19 cellular contexts compared by ENCODE assay signal in genomic region chr7:22670422-22670815, GRCh38. TPM values are rescaled to one million over a fixed set of nuclear protein-coding genes. Genes with fewer than 3 reads are reported as not detected.
A peak's percentile ranks its signal among the peaks of the same experiment; 100 is the strongest.
DNase-seq lines count a peak whose midpoint lies in the region; ATAC-seq, FAIRE-seq and TF ChIP-seq lines count a peak whose summit lies in the region.
"Had no signal": no experiment of that assay in that cellular context is flagged by ENCODE, and none has a peak within 500 bp of the region (broad histone marks: within the 10 kb centered on the region; RNA-seq: fewer than 3 reads in every experiment).

No MANE protein-coding gene starts in this region.

- peak overlapping the region; percentile 99 for H2BK20ac ChIP-seq in IMR-90 (ENCODE audit: low read depth, low read length)

- no peak for FAIRE-seq in K562 (lab: Jason Lieb, UNC)
- FAIRE-seq: A204.1, D721Med had no signal

- peak overlapping the region; percentile 94 for H4K5ac ChIP-seq in IMR-90 (ENCODE audit: low read depth, low read length)

- POLR2A ChIA-PET in IMR-90 (lab: Charles Lee; ENCODE audit: unreplicated experiment) (interaction anchor here (1.1 kb wide), 1 partner anchor 31 kb away, joined by 6 read pairs; no protein-coding TSS in a partner anchor), K562 (lab: Yijun Ruan, JAX) (interaction anchor here (1.8 to 3.0 kb wide), 2 partner anchors 11 to 26 kb away, joined by 3 to 7 read pairs; no protein-coding TSS in a partner anchor)

- H3K4me3 ChIP-seq in AG10803 (ENCODE audit: low read length), result no peak overlapping the region
- no peak overlapping the region for H3K4me3 ChIP-seq in IMR-90 (ENCODE audit: insufficient read depth, low read depth, low read length)
- no peak overlapping the region for H3K4me3 ChIP-seq in K562
- H3K4me3 ChIP-seq in osteoblast (ENCODE audit: insufficient read depth, low read length), result no peak overlapping the region
- H3K4me3 ChIP-seq: HAP-1 had no signal

- no peak for TF ChIP-seq RAD21 in IMR-90 (IDR thresholded peaks at IDR 0.05; ENCODE audit: low read length)
- TF ChIP-seq RAD21 in K562 (CRISPR knock-in tag; conservative IDR thresholded peaks at IDR 0.05 in 1 of 2, IDR thresholded peaks at IDR 0.05 in 1 of 2), result no peak

- peak overlapping the region; percentile 99 for H3K18ac ChIP-seq in IMR-90 (ENCODE audit: low read depth, low read length)

- H3K23ac ChIP-seq in IMR-90 (ENCODE audit: low read depth, low read length), result peak overlapping the region; percentile 94

- peak overlapping the region; percentile 92 for H2AK5ac ChIP-seq in IMR-90 (ENCODE audit: low read depth, low read length)

- H3K9ac ChIP-seq in IMR-90 (ENCODE audit: low read depth, low read length), result no peak overlapping the region
- no peak overlapping the region for H3K9ac ChIP-seq in K562 (ENCODE audit: insufficient read depth in 1 of 2, low read depth in 2 of 2, low read length in 2 of 2)

- H3K36me3 ChIP-seq in IMR-90 (ENCODE audit: control insufficient read depth, insufficient read depth, low read length) (no peaks in the 10 kb centered on the region), K562 (ENCODE audit: control insufficient read depth, insufficient read depth, low read length) (peaks cover 5% of the 10 kb centered on the region; the same call in 1 of the 3 replicates), osteoblast (ENCODE audit: insufficient read depth, low read length) (no peaks in the 10 kb centered on the region)
- H3K36me3 ChIP-seq: BE2C, HAP-1 had no signal

- no peak overlapping the region for H2AK9ac ChIP-seq in IMR-90 (replicated peaks; ENCODE audit: low read depth, low read length, poor library complexity)

- H3K4ac ChIP-seq in IMR-90 (ENCODE audit: low read depth, low read length), result peak overlapping the region; percentile 95

- no CpG with 5 or more reads among the region's 1 CpG for WGBS in IMR-90 (ENCODE audit: extremely low coverage in 2 of 2, insufficient read length in 1 of 2), 2 experiments
- 50% methylated on average over 1 of the region's 1 CpG for WGBS in K562 (ENCODE audit: insufficient coverage, low coverage, missing lambda C conversion rate)

- peak overlapping the region; percentile 68 for H2BK5ac ChIP-seq in IMR-90 (ENCODE audit: low read depth, low read length, poor library complexity, severe bottlenecking)

- H3K27ac ChIP-seq in IMR-90 (ENCODE audit: insufficient read depth, low read length), result peak overlapping the region; percentile 72
- no peak overlapping the region for H3K27ac ChIP-seq in K562 (ENCODE audit: extremely low read depth, low read depth, low read length)
- H3K27ac ChIP-seq in osteoblast (ENCODE audit: low read depth, low read length), result peak overlapping the region; percentile 4

- CTCF ChIA-PET in IMR-90 (lab: Yijun Ruan, JAX) (interaction anchor here (0.6 to 3.6 kb wide), 2 partner anchors 56 to 65 kb away, joined by 5 to 18 read pairs; partner anchors contain the start of gene IL6), K562 (lab: Yijun Ruan, JAX; ENCODE audit: low intra/inter-chr PET ratio) (no interaction called here)

- H2AFZ ChIP-seq in IMR-90 (replicated peaks; ENCODE audit: low read length, poor library complexity) (no peak overlapping the region), K562 (ENCODE audit: low read depth, low read length) (no peak overlapping the region), osteoblast (ENCODE audit: low read length) (peak overlapping the region; percentile 29)

- peak overlapping the region; percentile 29 to 83; a peak in 2 of 4 replicates for H4K8ac ChIP-seq in IMR-90 (ENCODE audit: low read depth in 2 of 2, low read length in 2 of 2)

- no peak for TF ChIP-seq POLR2A in IMR-90 (IDR thresholded peaks at IDR 0.05; ENCODE audit: low read depth, low read length)
- TF ChIP-seq POLR2A in K562 (conservative IDR thresholded peaks at IDR 0.05), result no peak

- dilution Hi-C loops in IMR-90 (cut with HindIII; ENCODE audit: low sequenced_read_pairs, unreplicated experiment), result no loop called here

- H3K4me2 ChIP-seq in IMR-90 (ENCODE audit: low read depth, low read length), result no peak overlapping the region
- no peak overlapping the region for H3K4me2 ChIP-seq in K562 (ENCODE audit: insufficient read depth, low read length)
- no peak overlapping the region for H3K4me2 ChIP-seq in osteoblast (ENCODE audit: insufficient read depth, low read length)

- in situ Hi-C loops in IMR-90 (cut with MboI; ENCODE audit: low sequenced_read_pairs), result no loop called here
- in situ Hi-C loops in K562 (cut with MboI), result no loop called here

- intact Hi-C loops in IMR-90 (cut with micrococcal nuclease), result loop anchor here (2.0 to 5.0 kb wide), 2 partner anchors 56 to 387 kb away; partner anchors contain the start of gene IL6
- intact Hi-C loops in K562 (cut with micrococcal nuclease), result no loop called here

- peak overlapping the region; percentile 87; the same call in 2 of the 3 replicates for H2BK15ac ChIP-seq in IMR-90 (ENCODE audit: low read depth, low read length)

- H3K14ac ChIP-seq in IMR-90 (replicated peaks; ENCODE audit: low read depth, low read length), result peak overlapping the region; percentile 97

- peaks cover 28% of the 10 kb centered on the region for H3K9me1 ChIP-seq in IMR-90 (ENCODE audit: insufficient read depth, low read length)
- no peaks in the 10 kb centered on the region for H3K9me1 ChIP-seq in K562 (ENCODE audit: control insufficient read depth, insufficient read depth, low read length)

- peak overlapping the region; percentile 88 for H4K91ac ChIP-seq in IMR-90 (ENCODE audit: insufficient read depth, low read depth, low read length)

- H3K9me3 ChIP-seq in IMR-90 (ENCODE audit: control insufficient read depth, insufficient read depth, low read length), result no peaks in the 10 kb centered on the region
- H3K9me3 ChIP-seq in K562 (replicated peaks; ENCODE audit: control insufficient read depth, insufficient read depth, low read depth, low read length), result no peaks in the 10 kb centered on the region
- H3K9me3 ChIP-seq in osteoblast (ENCODE audit: low read depth, low read length), result no peaks in the 10 kb centered on the region
- H3K9me3 ChIP-seq: BE2C, HAP-1 had no signal

- peaks cover 76% of the 10 kb centered on the region for H3K79me2 ChIP-seq in K562 (ENCODE audit: control insufficient read depth, insufficient read depth, low read length)
- no peaks in the 10 kb centered on the region for H3K79me2 ChIP-seq in osteoblast (ENCODE audit: insufficient read depth, low read length)

- no peak for TF ChIP-seq CTCF in AG10803 (conservative IDR thresholded peaks at IDR 0.05; ENCODE audit: low read length)
- TF ChIP-seq CTCF in IMR-90 (conservative IDR thresholded peaks at IDR 0.05; ENCODE audit: low read depth, low read length), result no peak
- no peak for TF ChIP-seq CTCF in K562 (IDR thresholded peaks at IDR 0.05 in 2 of 3, conservative IDR thresholded peaks at IDR 0.05 in 1 of 3; ENCODE audit: insufficient read depth in 2 of 3, low read depth in 1 of 3, low read length in 3 of 3)
- no peak for TF ChIP-seq CTCF in osteoblast (IDR thresholded peaks at IDR 0.05; ENCODE audit: extremely low read depth, low read depth, low read length)

- H3K79me1 ChIP-seq in IMR-90 (ENCODE audit: low read depth in 1 of 2, low read length in 2 of 2), result no peaks in the 10 kb centered on the region; a peak in 1 of 4 replicates

- H3K4me1 ChIP-seq in IMR-90 (ENCODE audit: control insufficient read depth, insufficient read depth, low read length) (peaks cover 31% of the 10 kb centered on the region), K562 (replicated peaks in 1 of 2; ENCODE audit: control insufficient read depth in 2 of 2, insufficient read depth in 2 of 2, low read length in 2 of 2) (peaks cover 10 to 84% of the 10 kb centered on the region in 2 experiments), osteoblast (ENCODE audit: insufficient read depth, low read length) (peaks cover 50% of the 10 kb centered on the region)
- H3K4me1 ChIP-seq: BE2C had no signal

- TF ChIP-seq EP300 in K562 (IDR thresholded peaks at IDR 0.05; ENCODE audit: low read length), result no peak

- H3K27me3 ChIP-seq in IMR-90 (ENCODE audit: control insufficient read depth, insufficient read depth, low read length) (no peaks in the 10 kb centered on the region), K562 (ENCODE audit: control insufficient read depth in 2 of 2, insufficient read depth in 2 of 2, low read length in 2 of 2) (no peaks in the 10 kb centered on the region), osteoblast (ENCODE audit: insufficient read depth, low read length) (no peaks in the 10 kb centered on the region)

- H3K56ac ChIP-seq in IMR-90 (ENCODE audit: extremely low read depth, insufficient read depth, low read length), result no peak overlapping the region

- ATAC-seq in IMR-90 (ENCODE audit: low read depth) (no peak), K562 (no peak), GM19452 (IDR thresholded peaks at IDR 0.05; ENCODE audit: unreplicated experiment) (no peak)

- H4K20me1 ChIP-seq in IMR-90 (ENCODE audit: insufficient read depth, low read length), result peaks cover 3% of the 10 kb centered on the region; the same call in 1 of the 2 replicates
- no peaks in the 10 kb centered on the region for H4K20me1 ChIP-seq in K562 (replicated peaks; ENCODE audit: control insufficient read depth, insufficient read depth, low read length)
- no peaks in the 10 kb centered on the region for H4K20me1 ChIP-seq in osteoblast (ENCODE audit: insufficient read depth, low read length)

- BruUV-seq in IMR-90 (replicated peaks; lab: Mats Ljungman, UMichigan), result no TSS peak
- no TSS peak for BruUV-seq in K562 (replicated peaks; lab: Mats Ljungman, UMichigan)

- H2BK120ac ChIP-seq in IMR-90 (ENCODE audit: low read depth, low read length), result peak overlapping the region; percentile 96

- DNase-seq in AG10803 (ENCODE audit: low read depth), result peak; percentile 66
- no peak for DNase-seq in IMR-90
- no peak for DNase-seq in K562 (ENCODE audit: extremely low read depth in 1 of 4, low spot score in 3 of 4)
- no peak for DNase-seq in osteoblast (ENCODE audit: insufficient read length, low spot score, missing footprints)
- no peak for DNase-seq in T-helper 1 cell
- no peak for DNase-seq in NCI-H345 treated with DMSO at 0.1 percent for 48 hours (lab: John Stamatoyannopoulos, UW; ENCODE audit: unreplicated experiment)
- DNase-seq: BE2C, DMS79, KBM-7, NCI-H1105 treated with DMSO at 0.1 percent for 48 hours, NCI-H2081, NCI-H2171, NCI-H345, NCI-H524 treated with DMSO at 0.1 percent for 48 hours, SHP77 had no signal

RNA-seq across cellular contexts. Expression of gene IL6, which starts 56.6 kb away (rescaled TPM):
- total RNA-seq in IMR-90 (2012; rRNA removed), result 15.2 and 18.3 TPM in 2 replicates
- 45.2 and 50.8 TPM in 2 replicates for polyA plus RNA-seq in IMR-90 (2012; rRNA removed)
- 52.3 and 73.8 TPM in 2 replicates for polyA plus RNA-seq in IMR-90 (2012; cell fraction: cytosol; rRNA removed)
- polyA plus RNA-seq in IMR-90 (2012; cell fraction: nucleus; rRNA removed; ENCODE audit: low replicate concordance), result 136 and 310 TPM in 2 replicates
- 5.2 and 5.4 TPM in 2 replicates for total RNA-seq in K562 (2011; cell fraction: chromatin; rRNA removed; ENCODE audit: low replicate concordance)
- total RNA-seq in K562 (2011; cell fraction: nucleolus; rRNA removed), result 2.2 and 6.7 TPM in 2 replicates
- 1.9 and 7.3 TPM in 2 replicates for total RNA-seq in K562 (2011; cell fraction: nucleoplasm; rRNA removed)
- total RNA-seq in K562 (2014; rRNA removed), result 1.1 and 1.2 TPM in 2 replicates
- total RNA-seq in K562 (2014; rRNA removed; fragmentation: Illumina TruSeq; extraction: Trizol), result 1.3 and 1.5 TPM in 2 replicates
- 0.68 and 0.76 TPM in 2 replicates for total RNA-seq in K562 (2015; rRNA removed; fragmentation: Illumina TruSeq; extraction: Trizol)
- 0.94 and 1.5 TPM in 2 replicates for total RNA-seq in K562 (2021)
- 1.2 and 1.6 TPM in 2 replicates for polyA plus RNA-seq in K562 (2011; rRNA removed)
- polyA plus RNA-seq in K562 (2011; cell fraction: cytosol; rRNA removed), result 0.48 and 0.63 TPM in 2 replicates
- 3.0 and 4.2 TPM in 2 replicates for polyA plus RNA-seq in K562 (2011; cell fraction: nucleus; rRNA removed)
- polyA plus RNA-seq in K562 (2012), result 1.1 and 2.5 TPM in 2 replicates
- polyA plus RNA-seq in K562 (2014; fragmentation: Illumina TruSeq; extraction: Trizol), result 2.0 and 2.2 TPM in 2 replicates
- 1 to 10 TPM; 1.5 to 2.9 TPM for polyA plus RNA-seq in K562 (2014; fragmentation: Nextera tagmentation; extraction: Ambion mirVana)
- polyA plus RNA-seq in K562 (2014; rRNA removed), result 1.2 and 2.2 TPM in 2 replicates
- polyA minus RNA-seq in K562 (2011; rRNA and poly(A)+ RNA removed), result 0.57 and 1.1 TPM in 2 replicates
- polyA minus RNA-seq in K562 (2011; cell fraction: cytosol; rRNA and poly(A)+ RNA removed), result 1.4 and 1.5 TPM in 2 replicates
- 2.4 TPM in 2 replicates for polyA minus RNA-seq in K562 (2011; cell fraction: nucleus; rRNA and poly(A)+ RNA removed)
- 37.4 and 52.8 TPM in 2 replicates for total RNA-seq in osteoblast
